9 cellular contexts compared by ENCODE assay signal in genomic region chr7:37683263-37684120, GRCh38. TPM values are rescaled to one million over a fixed set of nuclear protein-coding genes. Genes with fewer than 3 reads are reported as not detected.
DNase-seq lines count a peak whose midpoint lies in the region; ATAC-seq and TF ChIP-seq lines count a peak whose summit lies in the region.
"Had no signal": no experiment of that assay in that cellular context is flagged by ENCODE, and none has a peak within 500 bp of the region (broad histone marks: within the 10 kb centered on the region; RNA-seq: fewer than 3 reads in every experiment).

Gene GPR141 (plus strand): TSS chr7:37683766. CDS start chr7:37740394, 56,628 bp downstream.

- no peak within 1 kb of the TSS; the same call in 1 of the 2 replicates for H2AFZ ChIP-seq in Loucy (ENCODE audit: low read length)

- H3K27me3 ChIP-seq in Loucy (ENCODE audit: insufficient read depth, low read length, poor library complexity, severe bottlenecking) (no peaks in the 10 kb centered on the region), H7 (ENCODE audit: control insufficient read depth, insufficient read depth, low read length) (no peaks in the 10 kb centered on the region)

- no peaks in the 10 kb centered on the region for H3K36me3 Mint-ChIP-seq in activated CD4-positive, alpha-beta T cell treated with anti-CD3 and anti-CD28 coated beads, Interleukin-2, amount 10 ng/mL, durations not matched to agents 24 days and 14 days (ENCODE audit: low read depth)
- H3K36me3 Mint-ChIP-seq in activated T-helper 2 cell treated with anti-CD3 and anti-CD28 coated beads, Interferon-gamma antibody, Interleukin-2, Interleukin-4, amounts not matched to agents 10 μg/mL and 5 μg/mL and 100 μg/mL, durations not matched to agents 14 hours and 24 hours and 36 hours (ENCODE audit: low read depth), result no peaks in the 10 kb centered on the region
- H3K36me3 Mint-ChIP-seq in activated CD4-positive, alpha-beta memory T cell treated with anti-CD3 and anti-CD28 coated beads for 36 hours, result no peaks in the 10 kb centered on the region

- H3K27me3 Mint-ChIP-seq in activated CD4-positive, alpha-beta T cell treated with anti-CD3 and anti-CD28 coated beads, Interleukin-2, amount 10 ng/mL, durations not matched to agents 24 days and 14 days, result peaks cover 13% of the 10 kb centered on the region
- H3K27me3 Mint-ChIP-seq in activated T-helper 2 cell treated with anti-CD3 and anti-CD28 coated beads, Interferon-gamma antibody, Interleukin-2, Interleukin-4, amounts not matched to agents 10 μg/mL and 5 μg/mL and 100 μg/mL, durations not matched to agents 14 hours and 24 hours and 36 hours (ENCODE audit: low read depth), result peaks cover 22% of the 10 kb centered on the region
- peaks cover 8% of the 10 kb centered on the region for H3K27me3 Mint-ChIP-seq in activated CD4-positive, alpha-beta memory T cell treated with anti-CD3 and anti-CD28 coated beads for 36 hours

- peak within 1 kb of the TSS; percentile 50 for H3K4me2 ChIP-seq in Loucy (ENCODE audit: low read depth, low read length, poor library complexity, severe bottlenecking)

- CTCF ChIA-PET in activated CD4-positive, alpha-beta memory T cell treated with anti-CD3 and anti-CD28 coated beads for 36 hours (lab: Charles Lee), result interaction anchor here (0.9 to 1.2 kb wide), 2 partner anchors 150 to 151 kb away, joined by 3 read pairs; no protein-coding TSS in a partner anchor

- H3K4me1 Mint-ChIP-seq in activated CD4-positive, alpha-beta T cell treated with anti-CD3 and anti-CD28 coated beads, Interleukin-2, amount 10 ng/mL, durations not matched to agents 24 days and 14 days, result peaks cover 1% of the 10 kb centered on the region
- peaks cover 4% of the 10 kb centered on the region for H3K4me1 Mint-ChIP-seq in activated T-helper 2 cell treated with anti-CD3 and anti-CD28 coated beads, Interferon-gamma antibody, Interleukin-2, Interleukin-4, amounts not matched to agents 10 μg/mL and 5 μg/mL and 100 μg/mL, durations not matched to agents 14 hours and 24 hours and 36 hours (ENCODE audit: low read depth)
- no peaks in the 10 kb centered on the region for H3K4me1 Mint-ChIP-seq in activated CD4-positive, alpha-beta memory T cell treated with anti-CD3 and anti-CD28 coated beads for 36 hours (ENCODE audit: low read depth)

- POLR2A ChIA-PET in activated CD4-positive, alpha-beta memory T cell treated with anti-CD3 and anti-CD28 coated beads for 36 hours (lab: Charles Lee), result no interaction called here

- no peak within 1 kb of the TSS for H3K9ac ChIP-seq in Loucy (ENCODE audit: low read depth, low read length, poor library complexity, severe bottlenecking)

- H3K4me3 ChIP-seq in Loucy (ENCODE audit: low read length, poor library complexity, severe bottlenecking) (peak within 1 kb of the TSS; percentile 28), H7 (ENCODE audit: insufficient read depth, low read depth, low read length) (no peak within 1 kb of the TSS)
- H3K4me3 ChIP-seq: K562 had no signal

- H3F3A ChIP-seq in Loucy (ENCODE audit: low read depth), result no peaks in the 10 kb centered on the region; the same call in 1 of the 2 replicates

- H3K36me3 ChIP-seq in Loucy (ENCODE audit: insufficient read depth, low read length), result no peaks in the 10 kb centered on the region
- no peaks in the 10 kb centered on the region for H3K36me3 ChIP-seq in H7 (replicated peaks; ENCODE audit: control insufficient read depth, insufficient read depth, low read length)

- peak; percentile 92 for ATAC-seq in GM18508 (IDR thresholded peaks at IDR 0.05; ENCODE audit: insufficient read depth, unreplicated experiment)
- peak; percentile 92 for ATAC-seq in GM21786 (IDR thresholded peaks at IDR 0.05; ENCODE audit: unreplicated experiment)
- ATAC-seq: K562 had no signal

- H3K9me2 ChIP-seq in Loucy (replicated peaks; ENCODE audit: low read depth, low read length), result no peaks in the 10 kb centered on the region

- peaks cover 26% of the 10 kb centered on the region for H3K4me1 ChIP-seq in Loucy (ENCODE audit: insufficient read depth, low read length, poor library complexity, severe bottlenecking)

- no peaks in the 10 kb centered on the region for H3K9me3 Mint-ChIP-seq in activated CD4-positive, alpha-beta T cell treated with anti-CD3 and anti-CD28 coated beads, Interleukin-2, amount 10 ng/mL, durations not matched to agents 24 days and 14 days
- no peaks in the 10 kb centered on the region for H3K9me3 Mint-ChIP-seq in activated T-helper 2 cell treated with anti-CD3 and anti-CD28 coated beads, Interferon-gamma antibody, Interleukin-2, Interleukin-4, amounts not matched to agents 10 μg/mL and 5 μg/mL and 100 μg/mL, durations not matched to agents 14 hours and 24 hours and 36 hours
- no peaks in the 10 kb centered on the region for H3K9me3 Mint-ChIP-seq in activated CD4-positive, alpha-beta memory T cell treated with anti-CD3 and anti-CD28 coated beads for 36 hours

- H3K4me3 Mint-ChIP-seq in activated CD4-positive, alpha-beta T cell treated with anti-CD3 and anti-CD28 coated beads, Interleukin-2, amount 10 ng/mL, durations not matched to agents 24 days and 14 days, result no peak within 1 kb of the TSS
- H3K4me3 Mint-ChIP-seq in activated T-helper 2 cell treated with anti-CD3 and anti-CD28 coated beads, Interferon-gamma antibody, Interleukin-2, Interleukin-4, amounts not matched to agents 10 μg/mL and 5 μg/mL and 100 μg/mL, durations not matched to agents 14 hours and 24 hours and 36 hours (ENCODE audit: low read depth), result no peak within 1 kb of the TSS
- H3K4me3 Mint-ChIP-seq in activated CD4-positive, alpha-beta memory T cell treated with anti-CD3 and anti-CD28 coated beads for 36 hours, result no peak within 1 kb of the TSS

- intact Hi-C loops in activated CD4-positive, alpha-beta T cell treated with anti-CD3 and anti-CD28 coated beads, Interleukin-2, amount 10 ng/mL, durations not matched to agents 24 days and 14 days (cut with micrococcal nuclease), result no loop called here
- intact Hi-C loops in activated T-helper 2 cell treated with anti-CD3 and anti-CD28 coated beads, Interferon-gamma antibody, Interleukin-2, Interleukin-4, amounts not matched to agents 10 μg/mL and 5 μg/mL and 100 μg/mL, durations not matched to agents 14 hours and 24 hours and 36 hours (cut with micrococcal nuclease), result no loop called here
- intact Hi-C loops in activated CD4-positive, alpha-beta memory T cell treated with anti-CD3 and anti-CD28 coated beads for 36 hours (cut with micrococcal nuclease), result no loop called here

- TF ChIP-seq CTCF in Loucy (conservative IDR thresholded peaks at IDR 0.05; ENCODE audit: low read length), result no peak

- H3K79me2 ChIP-seq in Loucy (ENCODE audit: insufficient read depth, low read length), result no peaks in the 10 kb centered on the region

- no peaks in the 10 kb centered on the region for H3K9me3 ChIP-seq in Loucy (ENCODE audit: insufficient read depth, low read depth, low read length)

- H4K20me1 ChIP-seq in Loucy (ENCODE audit: insufficient read depth, low read length, poor library complexity, severe bottlenecking), result no peaks in the 10 kb centered on the region

- no peak within 1 kb of the TSS for H3K27ac Mint-ChIP-seq in activated CD4-positive, alpha-beta T cell treated with anti-CD3 and anti-CD28 coated beads, Interleukin-2, amount 10 ng/mL, durations not matched to agents 24 days and 14 days
- no peak within 1 kb of the TSS for H3K27ac Mint-ChIP-seq in activated T-helper 2 cell treated with anti-CD3 and anti-CD28 coated beads, Interferon-gamma antibody, Interleukin-2, Interleukin-4, amounts not matched to agents 10 μg/mL and 5 μg/mL and 100 μg/mL, durations not matched to agents 14 hours and 24 hours and 36 hours
- H3K27ac Mint-ChIP-seq in activated CD4-positive, alpha-beta memory T cell treated with anti-CD3 and anti-CD28 coated beads for 36 hours, result no peak within 1 kb of the TSS

- DNase-seq in germinal center (ENCODE audit: low spot score), result peak; percentile 15
- DNase-seq in H7, result no peak
- no peak for DNase-seq in activated CD4-positive, alpha-beta T cell treated with anti-CD3 and anti-CD28 coated beads, Interleukin-2, amount 10 ng/mL, durations not matched to agents 24 days and 14 days
- DNase-seq in activated T-helper 2 cell treated with anti-CD3 and anti-CD28 coated beads, Interferon-gamma antibody, Interleukin-2, Interleukin-4, amounts not matched to agents 10 μg/mL and 5 μg/mL and 100 μg/mL, durations not matched to agents 14 hours and 24 hours and 36 hours (ENCODE audit: low spot score), result no peak
- DNase-seq in activated CD4-positive, alpha-beta memory T cell treated with anti-CD3 and anti-CD28 coated beads for 36 hours, result no peak

RNA-seq across cellular contexts. Expression of gene GPR141, which starts in this region (rescaled TPM):
- not detected in 2 replicates for total RNA-seq in H7 (2014; rRNA removed; shearing (Covaris generic))
- not detected in 2 replicates for total RNA-seq in activated CD4-positive, alpha-beta T cell treated with anti-CD3 and anti-CD28 coated beads, Interleukin-2, amount 10 ng/mL, durations not matched to agents 24 days and 14 days
- total RNA-seq in activated T-helper 2 cell treated with anti-CD3 and anti-CD28 coated beads, Interferon-gamma antibody, Interleukin-2, Interleukin-4, amounts not matched to agents 10 μg/mL and 5 μg/mL and 100 μg/mL, durations not matched to agents 14 hours and 24 hours and 36 hours, result not detected in 2 replicates
- not detected for total RNA-seq in activated CD4-positive, alpha-beta memory T cell treated with anti-CD3 and anti-CD28 coated beads for 36 hours
- total RNA-seq: K562 had no signal
